In genomic region chr14:74609721-74610120, GRCh38 we compare ENCODE assay signal across 12 cellular contexts. TPM values are rescaled to one million over a fixed set of nuclear protein-coding genes. Genes with fewer than 3 reads are reported as not detected.
DNase-seq lines count a peak whose midpoint lies in the region; ATAC-seq, FAIRE-seq and TF ChIP-seq lines count a peak whose summit lies in the region.
"Had no signal": no experiment of that assay in that cellular context is flagged by ENCODE, and none has a peak within 500 bp of the region (broad histone marks: within the 10 kb centered on the region; RNA-seq: fewer than 3 reads in every experiment).

No MANE protein-coding gene starts in this region.

- H3K9me3 ChIP-seq in body of pancreas (no peaks in the 10 kb centered on the region), mesodermal cell (ENCODE audit: control insufficient read depth, low read length) (no peaks in the 10 kb centered on the region)

- no peak overlapping the region for H3K27ac Mint-ChIP-seq in activated CD4-positive, alpha-beta memory T cell treated with anti-CD3 and anti-CD28 coated beads for 36 hours
- H3K27ac Mint-ChIP-seq: endodermal cell had no signal

- DNase-seq in AG09309 (ENCODE audit: low read depth), result no peak
- no peak for DNase-seq in body of pancreas
- no peak for DNase-seq in NCI-H1105 treated with DMSO at 0.1 percent for 48 hours (lab: John Stamatoyannopoulos, UW)
- DNase-seq in activated CD4-positive, alpha-beta memory T cell treated with anti-CD3 and anti-CD28 coated beads for 36 hours, result no peak
- DNase-seq in effector CD4-positive, alpha-beta T cell, result no peak
- DNase-seq: activated effector memory CD4-positive, alpha-beta T cell treated with anti-CD3 and anti-CD28 coated beads, Interleukin-2, amount 50 U/mL, for 16 hours; endodermal cell; Karpas-422; trophoblast cell had no signal

- H3K4me1 Mint-ChIP-seq in activated CD4-positive, alpha-beta memory T cell treated with anti-CD3 and anti-CD28 coated beads for 36 hours (ENCODE audit: low read depth), result peaks cover 17% of the 10 kb centered on the region
- H3K4me1 Mint-ChIP-seq: endodermal cell had no signal

- TF ChIP-seq POLR2A in body of pancreas (IDR thresholded peaks at IDR 0.05), result no peak

- CTCF ChIA-PET in activated CD4-positive, alpha-beta memory T cell treated with anti-CD3 and anti-CD28 coated beads for 36 hours (lab: Charles Lee), result interaction anchor here (0.7 to 6.1 kb wide), 28 partner anchors 8 to 478 kb away, joined by 3 to 57 read pairs (median 5); partner anchors contain the start of genes AREL1, FCF1 and YLPM1

- no peak for TF ChIP-seq CTCF in AG09309 (IDR thresholded peaks at IDR 0.05; ENCODE audit: control insufficient read depth, insufficient read depth, low read depth, low read length, missing control alignments)
- TF ChIP-seq CTCF in body of pancreas (IDR thresholded peaks at IDR 0.05), result no peak

- no peaks in the 10 kb centered on the region for H3K9me3 Mint-ChIP-seq in activated CD4-positive, alpha-beta memory T cell treated with anti-CD3 and anti-CD28 coated beads for 36 hours
- H3K9me3 Mint-ChIP-seq: endodermal cell had no signal

- peaks cover 13% of the 10 kb centered on the region for H3K27me3 Mint-ChIP-seq in activated CD4-positive, alpha-beta memory T cell treated with anti-CD3 and anti-CD28 coated beads for 36 hours

- H3K4me3 Mint-ChIP-seq in activated CD4-positive, alpha-beta memory T cell treated with anti-CD3 and anti-CD28 coated beads for 36 hours, result no peak overlapping the region

- no peak for ATAC-seq in body of pancreas
- ATAC-seq in HG03108 (IDR thresholded peaks at IDR 0.05; ENCODE audit: unreplicated experiment), result no peak

- H3K27me3 ChIP-seq in body of pancreas, result no peaks in the 10 kb centered on the region

- intact Hi-C loops in body of pancreas (cut with DNase I), result no loop called here
- intact Hi-C loops in activated CD4-positive, alpha-beta memory T cell treated with anti-CD3 and anti-CD28 coated beads for 36 hours (cut with micrococcal nuclease), result loop anchor here (1.0 to 2.0 kb wide), 3 partner anchors 103 to 296 kb away; partner anchors contain the start of genes AREL1 and FCF1

- FAIRE-seq in G401.6 (lab: Jason Lieb, UNC), result peak; percentile 87

- POLR2A ChIA-PET in activated CD4-positive, alpha-beta memory T cell treated with anti-CD3 and anti-CD28 coated beads for 36 hours (lab: Charles Lee), result interaction anchor here (1.6 kb wide), 1 partner anchor 8 kb away, joined by 3 read pairs; no protein-coding TSS in a partner anchor

- H3K36me3 ChIP-seq in body of pancreas (replicated peaks in 1 of 2; ENCODE audit: insufficient read depth in 1 of 2, low read depth in 2 of 2) (no peaks in the 10 kb centered on the region), mesodermal cell (ENCODE audit: control insufficient read depth, insufficient read depth, low read length) (peaks cover 2% of the 10 kb centered on the region)

- peak overlapping the region; percentile 36 to 55 (median 44) for H3K27ac ChIP-seq in body of pancreas
- no peak overlapping the region for H3K27ac ChIP-seq in mesodermal cell (ENCODE audit: low read depth, low read length, severe bottlenecking)

- 32 to 37% methylated on average over 4 of the region's 4 CpGs for WGBS in body of pancreas, 2 donors
- 60 to 78% methylated on average over 3 to 4 of the region's 4 CpGs for WGBS in mesodermal cell (ENCODE audit: insufficient coverage in 2 of 2), 2 experiments

- H3K4me1 ChIP-seq in body of pancreas (peaks cover 44% of the 10 kb centered on the region), mesodermal cell (ENCODE audit: control insufficient read depth, insufficient read depth, low read length, poor library complexity, severe bottlenecking) (peaks cover 9% of the 10 kb centered on the region)

- H3K4me3 ChIP-seq in AG09309 (ENCODE audit: control insufficient read depth, low read depth, low read length), result peak overlapping the region; percentile 76
- no peak overlapping the region for H3K4me3 ChIP-seq in body of pancreas
- peak overlapping the region; percentile 62 for H3K4me3 ChIP-seq in mesodermal cell (ENCODE audit: extremely low read depth, insufficient read depth, low read length, poor library complexity, severe bottlenecking)

- no peaks in the 10 kb centered on the region for H3K36me3 Mint-ChIP-seq in activated CD4-positive, alpha-beta memory T cell treated with anti-CD3 and anti-CD28 coated beads for 36 hours

RNA-seq across cellular contexts. Expression of gene LTBP2, which starts 2.3 kb away (rescaled TPM):
- 10 to 100 TPM; 15.8 to 20.4 TPM for total RNA-seq in body of pancreas
- polyA plus RNA-seq in mesodermal cell (2013, experiment 1 of 2), result 29.7 TPM
- 26.6 TPM for polyA plus RNA-seq in mesodermal cell (2013, experiment 2 of 2)
- under 1 TPM; 0.10 to 0.31 TPM for total RNA-seq in activated CD4-positive, alpha-beta memory T cell treated with anti-CD3 and anti-CD28 coated beads for 36 hours

Comparison
In these comparisons a context has a peak if more than half of its experiments do, and no peak if none do; other contexts are left out.
1. H3K4me3 ChIP-seq: peak in AG09309 (single experiment) and mesodermal cell (single experiment); none in body of pancreas (0 of 2).
2. RNA of gene LTBP2, which starts 2.3 kb away (total RNA-seq): 15.8 to 20.4 TPM in body of pancreas; 0.10 to 0.31 TPM in activated CD4-positive, alpha-beta memory T cell treated with anti-CD3 and anti-CD28 coated beads for 36 hours; every median in the first group is over 10 times any median in the second.